Comparison of ENCODE assay signal across 8 cellular contexts in genomic region chr2:234544659-234545611, GRCh38. TPM values are rescaled to one million over a fixed set of nuclear protein-coding genes. Genes with fewer than 3 reads are reported as not detected.
DNase-seq lines count a peak whose midpoint lies in the region; ATAC-seq and TF ChIP-seq lines count a peak whose summit lies in the region.

No MANE protein-coding gene starts in this region.

- H3K4me1 ChIP-seq in iPS-20b (ENCODE audit: insufficient read depth, low read length): peaks cover 30% of the 10 kb centered on the region

- H3K36me3 Mint-ChIP-seq in T-helper 2 cell treated with Interferon-gamma antibody and Interleukin-4, amounts not matched to agents 5 μg/mL and 100 μg/mL, for 36 hours (ENCODE audit: low read depth): no peaks in the 10 kb centered on the region

- ATAC-seq in GM18907 (IDR thresholded peaks at IDR 0.05; ENCODE audit: unreplicated experiment) (peak; percentile 74), GM21737 (IDR thresholded peaks at IDR 0.05; ENCODE audit: unreplicated experiment) (no peak)

- in situ Hi-C loops in astrocyte of the cerebellum (cut with HindIII; ENCODE audit: low sequenced_read_pairs): no loop called here

- TF ChIP-seq CTCF in AG10803 (conservative IDR thresholded peaks at IDR 0.05; ENCODE audit: low read length) (peak; percentile 87), astrocyte of the cerebellum (IDR thresholded peaks at IDR 0.05; ENCODE audit: low read depth, low read length, missing control alignments) (peak; percentile 90)

- peaks cover 18% of the 10 kb centered on the region for H3K27me3 Mint-ChIP-seq in T-helper 2 cell treated with Interferon-gamma antibody and Interleukin-4, amounts not matched to agents 5 μg/mL and 100 μg/mL, for 36 hours (ENCODE audit: low read depth)

- H3K27me3 ChIP-seq in iPS-20b (ENCODE audit: insufficient read depth, low read length): peaks cover 12% of the 10 kb centered on the region

- H3K4me1 Mint-ChIP-seq in T-helper 2 cell treated with Interferon-gamma antibody and Interleukin-4, amounts not matched to agents 5 μg/mL and 100 μg/mL, for 36 hours (ENCODE audit: low read depth): peaks cover 10% of the 10 kb centered on the region

- peak overlapping the region; percentile 4; the same call in 1 of the 2 replicates for H3K9ac ChIP-seq in iPS-20b (ENCODE audit: low read depth, low read length)

- H3K4me3 ChIP-seq in AG10803 (ENCODE audit: low read length): no peak overlapping the region
- H3K4me3 ChIP-seq in astrocyte of the cerebellum (ENCODE audit: low read depth, low read length): no peak overlapping the region
- H3K4me3 ChIP-seq in iPS-20b (ENCODE audit: low read length): peak overlapping the region; percentile 6; the same call in 1 of the 2 replicates

- peak; percentile 54 for DNase-seq in AG10803 (ENCODE audit: low read depth)
- DNase-seq in LHCN-M2 (ENCODE audit: low read depth): peak; percentile 60
- DNase-seq in T-helper 2 cell treated with Interferon-gamma antibody and Interleukin-4, amounts not matched to agents 5 μg/mL and 100 μg/mL, for 36 hours (ENCODE audit: low spot score): peak; percentile 64
- DNase-seq in astrocyte of the cerebellum (ENCODE audit: low read depth): peak; percentile 53
- DNase-seq in stimulated activated CD4-positive, alpha-beta T cell treated with anti-CD3 and anti-CD28 coated beads, Interleukin-15, amount 100 ng/mL, for 48 hours (ENCODE audit: low read depth in 2 of 2): peak; percentile 60 to 72

- H3K4me3 Mint-ChIP-seq in T-helper 2 cell treated with Interferon-gamma antibody and Interleukin-4, amounts not matched to agents 5 μg/mL and 100 μg/mL, for 36 hours: no peak overlapping the region

- no peak overlapping the region for H3K27ac ChIP-seq in iPS-20b (ENCODE audit: low read length)

- no peaks in the 10 kb centered on the region for H3K9me3 ChIP-seq in iPS-20b (ENCODE audit: insufficient read depth, low read depth, low read length)

- no peaks in the 10 kb centered on the region for H3K9me3 Mint-ChIP-seq in T-helper 2 cell treated with Interferon-gamma antibody and Interleukin-4, amounts not matched to agents 5 μg/mL and 100 μg/mL, for 36 hours

- no peak overlapping the region for H3K27ac Mint-ChIP-seq in T-helper 2 cell treated with Interferon-gamma antibody and Interleukin-4, amounts not matched to agents 5 μg/mL and 100 μg/mL, for 36 hours

- no peaks in the 10 kb centered on the region for H3K36me3 ChIP-seq in iPS-20b (ENCODE audit: insufficient read depth, low read depth, low read length)

RNA-seq across cellular contexts. Expression of gene ARL4C, which starts 48.1 kb away (rescaled TPM):
- total RNA-seq in LHCN-M2 (2014; rRNA removed): 17.1 and 19.6 TPM in 2 replicates
- 10.5 TPM for polyA plus RNA-seq in LHCN-M2 (2012)
